Comparison of ENCODE assay signal across 18 cellular contexts in the genomic region with DNA sequence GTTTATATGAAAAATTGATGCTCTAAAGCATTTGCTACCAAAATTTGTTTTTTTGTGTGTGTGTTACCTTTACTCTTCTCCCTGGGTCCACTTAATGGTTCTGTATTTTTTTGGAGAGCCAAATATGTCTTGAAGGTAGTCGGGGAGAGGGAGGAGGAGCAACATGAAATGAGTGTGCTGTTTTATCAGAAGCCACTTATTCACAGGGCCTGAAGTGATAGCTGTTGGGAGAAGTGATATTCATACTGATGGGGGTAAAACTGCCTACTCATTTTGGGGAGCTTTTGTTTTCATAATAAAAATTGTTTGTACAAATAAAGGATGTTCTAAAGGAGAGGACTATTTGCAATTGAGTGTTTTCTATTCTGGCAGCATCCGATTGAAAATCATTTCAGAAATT. TPM values are rescaled to one million over a fixed set of nuclear protein-coding genes. Genes with fewer than 3 reads are reported as not detected.
DNase-seq lines count a peak whose midpoint lies in the region; ATAC-seq and TF ChIP-seq lines count a peak whose summit lies in the region.
"Had no signal": no experiment of that assay in that cellular context is flagged by ENCODE, and none has a peak within 500 bp of the region (broad histone marks: within the 10 kb centered on the region; RNA-seq: fewer than 3 reads in every experiment).

No MANE protein-coding gene starts in this region.

- no peaks in the 10 kb centered on the region for H3K36me3 ChIP-seq in ascending aorta
- H3K36me3 ChIP-seq in prostate gland = no peaks in the 10 kb centered on the region
- H3K36me3 ChIP-seq in Peyer's patch = no peaks in the 10 kb centered on the region

- peaks cover 10 to 29% of the 10 kb centered on the region in 2 donors for H3K9me3 ChIP-seq in ascending aorta
- H3K9me3 ChIP-seq in prostate gland = no peaks in the 10 kb centered on the region
- H3K9me3 ChIP-seq in Peyer's patch = no peaks in the 10 kb centered on the region

- intact Hi-C loops in ascending aorta (cut with DNase I) = loop anchor here (5.0 kb wide), 1 partner anchor 36 kb away; no protein-coding TSS in a partner anchor
- intact Hi-C loops in prostate gland (cut with DNase I) = no loop called here

- TF ChIP-seq POLR2A in prostate gland (IDR thresholded peaks at IDR 0.05) (no peak), Peyer's patch (IDR thresholded peaks at IDR 0.05) (no peak)

- TF ChIP-seq CTCF in ascending aorta (IDR thresholded peaks at IDR 0.05) = no peak
- TF ChIP-seq CTCF in prostate gland (IDR thresholded peaks at IDR 0.05) = no peak
- TF ChIP-seq CTCF in Peyer's patch (IDR thresholded peaks at IDR 0.05) = no peak

- DNase-seq in ELR (ENCODE audit: low read depth) = peak; percentile 28
- DNase-seq in M059J (ENCODE audit: low read depth) = peak; percentile 50
- no peak for DNase-seq in ascending aorta (ENCODE audit: low spot score in 2 of 2)
- DNase-seq in prostate gland (ENCODE audit: low spot score) = no peak
- DNase-seq in Peyer's patch = no peak
- no peak for DNase-seq in activated CD4-positive, CD25-positive, alpha-beta regulatory T cell (lab: John Stamatoyannopoulos, UW)
- no peak for DNase-seq in NCI-H187 treated with DMSO at 0.1 percent for 48 hours (lab: John Stamatoyannopoulos, UW)
- DNase-seq: ACHN, COR-L47, GOT3, Karpas-422, MM.1S, NCI-H1092 treated with DMSO at 0.1 percent for 48 hours, NCI-H226, NCI-H526 treated with DMSO at 0.1 percent for 48 hours, Right ventricle myocardium superior had no signal

- ATAC-seq in HG02571 (IDR thresholded peaks at IDR 0.05; ENCODE audit: unreplicated experiment) = no peak
- ATAC-seq: Panc1 had no signal

- H3K4me3 ChIP-seq in ascending aorta (no peak overlapping the region), prostate gland (no peak overlapping the region), Peyer's patch (no peak overlapping the region)

- H3K27me3 ChIP-seq in ascending aorta (no peaks in the 10 kb centered on the region), prostate gland (replicated peaks; ENCODE audit: insufficient read depth) (no peaks in the 10 kb centered on the region), Peyer's patch (no peaks in the 10 kb centered on the region)

- 61% methylated on average over 2 of the region's 2 CpGs for WGBS in prostate gland

- H3K27ac ChIP-seq in ascending aorta = peak overlapping the region; percentile 69 to 78
- peak overlapping the region; percentile 84 to 89 for H3K27ac ChIP-seq in prostate gland
- H3K27ac ChIP-seq in Peyer's patch = no peak overlapping the region

- H3K4me1 ChIP-seq in ascending aorta = peaks cover 3 to 41% of the 10 kb centered on the region in 2 donors
- peaks cover 3% of the 10 kb centered on the region for H3K4me1 ChIP-seq in prostate gland (replicated peaks)
- H3K4me1 ChIP-seq in Peyer's patch = peaks cover 0 to 5% (median 2%) of the 10 kb centered on the region in 4 donors

RNA-seq across cellular contexts. Expression of a gene that starts 29.2 kb away (rescaled TPM):
- 17.2 and 48.6 TPM in 2 replicates for total RNA-seq in M059J (2014; rRNA removed; shearing (Covaris generic))
- total RNA-seq in ascending aorta (not detected), prostate gland (10 to 100 TPM; 38.9 to 42.4 TPM), Peyer's patch (100 to 1,000 TPM in 1 of 4 donors, 10 to 100 TPM in 3; 66.3 to 128 (median 89.4) TPM)

Comparison
In these comparisons a context has a peak if more than half of its experiments do, and no peak if none do; other contexts are left out.
1. DNase-seq: peak in ELR (single experiment) and M059J (single experiment); none in ascending aorta (0 of 2), prostate gland (single experiment), Peyer's patch (0 of 3), activated CD4-positive, CD25-positive, alpha-beta regulatory T cell (0 of 4) and NCI-H187 treated with DMSO at 0.1 percent for 48 hours (single experiment).
2. H3K27ac ChIP-seq: peak in ascending aorta (2 of 2) and prostate gland (2 of 2); none in Peyer's patch (0 of 4).
3. RNA of a gene that starts 29.2 kb away (total RNA-seq): 66.3 to 128 TPM in Peyer's patch, 17.2 to 48.6 TPM in M059J and 38.9 to 42.4 TPM in prostate gland; not detected in ascending aorta (single experiment); every median in the first group is over 10 times any median in the second.